In the genomic region with DNA sequence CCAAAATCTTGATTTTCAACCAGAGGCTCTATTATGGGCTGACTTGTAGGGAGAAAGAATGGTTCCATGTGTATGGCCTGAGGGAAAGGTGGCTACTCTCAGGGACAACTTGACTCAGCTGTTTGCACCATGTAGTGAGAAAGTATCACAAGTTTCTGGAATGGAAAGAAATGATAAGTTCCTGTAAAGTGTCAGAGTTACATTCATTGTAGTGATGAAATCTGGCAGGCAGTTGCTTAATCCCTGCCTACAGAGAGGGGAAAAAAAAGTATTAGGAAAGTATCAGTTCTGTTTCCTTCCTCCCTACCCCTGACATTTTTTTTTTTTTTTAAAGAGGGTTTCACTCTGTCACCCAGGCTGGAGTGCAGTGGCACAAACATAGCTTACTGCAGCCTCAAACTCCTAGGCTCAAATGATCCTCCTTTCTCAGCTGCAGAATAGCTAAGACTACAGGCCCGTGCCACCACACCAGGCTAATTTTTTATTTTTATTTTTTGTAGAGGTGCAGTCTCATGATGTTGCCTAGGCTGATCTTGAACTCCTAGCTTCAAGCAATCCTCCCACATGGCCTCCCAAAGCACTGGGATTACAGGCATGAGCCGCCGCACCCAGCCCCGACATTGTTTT, we compare ENCODE assay signal across 13 cellular contexts. TPM values are rescaled to one million over a fixed set of nuclear protein-coding genes. Genes with fewer than 3 reads are reported as not detected.
DNase-seq lines count a peak whose midpoint lies in the region; ATAC-seq and TF ChIP-seq lines count a peak whose summit lies in the region.
"Had no signal": no experiment of that assay in that cellular context is flagged by ENCODE, and none has a peak within 500 bp of the region (broad histone marks: within the 10 kb centered on the region; RNA-seq: fewer than 3 reads in every experiment).

No MANE protein-coding gene starts in this region.

- H3K27me3 ChIP-seq in Karpas-422 (ENCODE audit: low read length) (no peaks in the 10 kb centered on the region), liver (ENCODE audit: control insufficient read depth in 4 of 4, insufficient read depth in 4 of 4, low read length in 3 of 4) (no peaks in the 10 kb centered on the region)
- H3K27me3 ChIP-seq: esophagus muscularis mucosa, tibial artery had no signal

- peaks cover 58% of the 10 kb centered on the region for H3K4me1 Mint-ChIP-seq in activated naive CD8-positive, alpha-beta T cell treated with anti-CD3 and anti-CD28 coated beads for 36 hours

- no peaks in the 10 kb centered on the region for H3K9me3 Mint-ChIP-seq in activated naive CD8-positive, alpha-beta T cell treated with anti-CD3 and anti-CD28 coated beads for 36 hours
- H3K9me3 Mint-ChIP-seq: memory B cell; T-helper 1 cell treated with Interleukin-12 subunit alpha and Interleukin-12 subunit beta and Interleukin-4 antibody, amounts not matched to agents 30 μg/mL and 1 μg/mL, for 36 hours had no signal

- H4K20me1 ChIP-seq in Karpas-422 (ENCODE audit: insufficient read depth, low read depth, low read length), result no peaks in the 10 kb centered on the region
- no peaks in the 10 kb centered on the region for H4K20me1 ChIP-seq in OCI-LY7 (ENCODE audit: insufficient read depth, low read length)

- intact Hi-C loops in OCI-LY7 (cut with micrococcal nuclease; ENCODE audit: unreplicated experiment), result loop anchor here (10.0 kb wide), 1 partner anchor 565 kb away; the partner anchor contains the start of gene TAPT1

- peaks cover 26% of the 10 kb centered on the region for H3K4me1 ChIP-seq in Karpas-422 (ENCODE audit: low read length)
- H3K4me1 ChIP-seq in liver (ENCODE audit: control insufficient read depth in 4 of 4, insufficient read depth in 4 of 4, low read length in 3 of 4), result peaks cover 0 to 2% (median 0%) of the 10 kb centered on the region in 4 donors
- H3K4me1 ChIP-seq in OCI-LY7 (ENCODE audit: insufficient read depth, low read length, poor library complexity, severe bottlenecking), result peaks cover 21% of the 10 kb centered on the region

- peak in 1 of 2 donors; percentile 34 for TF ChIP-seq RAD21 in liver (IDR thresholded peaks at IDR 0.05)

- TF ChIP-seq CTCF in liver (IDR thresholded peaks at IDR 0.05; ENCODE audit: low read depth, low read length, missing input control) (no peak), OCI-LY7 (conservative IDR thresholded peaks at IDR 0.05; ENCODE audit: low read length) (no peak)

- ATAC-seq in HG03095 (IDR thresholded peaks at IDR 0.05; ENCODE audit: unreplicated experiment), result no peak

- H3K27ac ChIP-seq in Karpas-422 (ENCODE audit: low read length) (no peak overlapping the region), liver (ENCODE audit: low read depth in 1 of 2, low read length in 2 of 2) (peak overlapping the region; percentile 7 to 59), OCI-LY7 (ENCODE audit: low read depth, low read length, poor library complexity, severe bottlenecking) (no peak overlapping the region)
- H3K27ac ChIP-seq: esophagus muscularis mucosa, tibial artery had no signal

- H3K36me3 Mint-ChIP-seq in activated naive CD8-positive, alpha-beta T cell treated with anti-CD3 and anti-CD28 coated beads for 36 hours, result peaks cover 26% of the 10 kb centered on the region
- H3K36me3 Mint-ChIP-seq: memory B cell had no signal

- H3K79me2 ChIP-seq in Karpas-422 (ENCODE audit: low read length), result no peaks in the 10 kb centered on the region; the same call in 1 of the 2 replicates
- H3K79me2 ChIP-seq in OCI-LY7 (ENCODE audit: insufficient read depth, low read depth, low read length), result no peaks in the 10 kb centered on the region

- DNase-seq in AG08395 (ENCODE audit: low spot score) (peak; percentile 31), Karpas-422 (peak; percentile 36), OCI-LY7 (ENCODE audit: low spot score) (no peak), mucosa of gallbladder (ENCODE audit: low spot score) (no peak), NCI-H1417 treated with DMSO at 0.1 percent for 48 hours (lab: John Stamatoyannopoulos, UW) (no peak)
- peak; percentile 32 for DNase-seq in activated naive CD8-positive, alpha-beta T cell treated with anti-CD3 and anti-CD28 coated beads for 36 hours
- DNase-seq: NCI-H2171 treated with DMSO at 0.1 percent for 48 hours had no signal

- WGBS in liver, result 93% methylated on average over 4 of the region's 4 CpGs

- H3K4me2 ChIP-seq in Karpas-422 (ENCODE audit: low read depth, low read length, poor library complexity, severe bottlenecking) (no peak overlapping the region), OCI-LY7 (ENCODE audit: low read length) (no peak overlapping the region)

- H3K9me2 ChIP-seq in Karpas-422 (replicated peaks; ENCODE audit: insufficient read depth, low read length) (no peaks in the 10 kb centered on the region), OCI-LY7 (ENCODE audit: insufficient read depth, low read length) (no peaks in the 10 kb centered on the region)

- POLR2A ChIA-PET in OCI-LY7 (lab: Charles Lee), result interaction anchor here (0.7 to 1.9 kb wide), 5 partner anchors 9 to 148 kb away, joined by 3 to 5 read pairs (median 4); partner anchors contain the start of gene FAM200B

- H3K9ac ChIP-seq in Karpas-422 (ENCODE audit: low read length) (no peak overlapping the region), liver (ENCODE audit: low read depth in 1 of 2, low read length in 2 of 2) (no peak overlapping the region)

- H3K4me3 Mint-ChIP-seq in activated naive CD8-positive, alpha-beta T cell treated with anti-CD3 and anti-CD28 coated beads for 36 hours, result peak overlapping the region; percentile 10
- H3K4me3 Mint-ChIP-seq: memory B cell; T-helper 1 cell treated with Interleukin-12 subunit alpha and Interleukin-12 subunit beta and Interleukin-4 antibody, amounts not matched to agents 30 μg/mL and 1 μg/mL, for 36 hours had no signal

- CTCF ChIA-PET in OCI-LY7 (lab: Charles Lee; ENCODE audit: unreplicated experiment), result interaction anchor here (0.6 kb wide), 1 partner anchor 200 kb away, joined by 6 read pairs; no protein-coding TSS in a partner anchor

- H2AFZ ChIP-seq in Karpas-422 (ENCODE audit: low read length) (no peak overlapping the region), OCI-LY7 (ENCODE audit: low read length) (no peak overlapping the region)

- no TSS peak for BruUV-seq in OCI-LY7 (replicated peaks; lab: Mats Ljungman, UMichigan)

- no peaks in the 10 kb centered on the region for H3K27me3 Mint-ChIP-seq in activated naive CD8-positive, alpha-beta T cell treated with anti-CD3 and anti-CD28 coated beads for 36 hours
- H3K27me3 Mint-ChIP-seq: memory B cell had no signal

- no peaks in the 10 kb centered on the region for H3K9me3 ChIP-seq in Karpas-422 (ENCODE audit: low read length)
- H3K9me3 ChIP-seq in liver (ENCODE audit: control insufficient read depth in 4 of 4, low read length in 3 of 4), result no peaks in the 10 kb centered on the region
- H3K9me3 ChIP-seq in OCI-LY7 (ENCODE audit: low read length), result no peaks in the 10 kb centered on the region
- H3K9me3 ChIP-seq: esophagus muscularis mucosa, tibial artery had no signal

- H3K4me3 ChIP-seq in Karpas-422 (ENCODE audit: low read length), result no peak overlapping the region
- no peak overlapping the region for H3K4me3 ChIP-seq in liver (ENCODE audit: low read depth in 1 of 3, low read length in 3 of 3)
- H3K4me3 ChIP-seq in OCI-LY7 (ENCODE audit: low read depth, low read length, poor library complexity, severe bottlenecking), result no peak overlapping the region
- H3K4me3 ChIP-seq: esophagus muscularis mucosa, tibial artery had no signal

- H3K36me3 ChIP-seq in Karpas-422 (ENCODE audit: insufficient read depth, low read length), result no peaks in the 10 kb centered on the region
- H3K36me3 ChIP-seq in liver (ENCODE audit: control insufficient read depth in 4 of 4, insufficient read depth in 3 of 4, low read depth in 1 of 4, low read length in 3 of 4), result no peaks in the 10 kb centered on the region
- peaks cover 14% of the 10 kb centered on the region; the same call in 1 of the 2 replicates for H3K36me3 ChIP-seq in OCI-LY7 (ENCODE audit: insufficient read depth, low read length)
- H3K36me3 ChIP-seq: esophagus muscularis mucosa, tibial artery had no signal

- peak overlapping the region; percentile 88 for H3K27ac Mint-ChIP-seq in activated naive CD8-positive, alpha-beta T cell treated with anti-CD3 and anti-CD28 coated beads for 36 hours
- H3K27ac Mint-ChIP-seq: memory B cell; T-helper 1 cell treated with Interleukin-12 subunit alpha and Interleukin-12 subunit beta and Interleukin-4 antibody, amounts not matched to agents 30 μg/mL and 1 μg/mL, for 36 hours had no signal

TF ChIP-seq in liver, 16 proteins besides CTCF, POLR2A, EP300 and RAD21 (continues in another document):
- TF ChIP-seq NR2F2 (IDR thresholded peaks at IDR 0.05) (no peak), HNF4A (conservative IDR thresholded peaks at IDR 0.05) (peak; percentile 33 to 60), YY1 (IDR thresholded peaks at IDR 0.05) (peak; percentile 74), EGR1 (IDR thresholded peaks at IDR 0.05; ENCODE audit: low read depth in 2 of 2) (peak in 1 of 2 donors; percentile 77), TAF1 (conservative IDR thresholded peaks at IDR 0.05) (no peak), JUND (IDR thresholded peaks at IDR 0.05) (peak; percentile 50 to 53), SP1 (IDR thresholded peaks at IDR 0.05) (peak; percentile 59), FOXA2 (IDR thresholded peaks at IDR 0.05) (no peak), GABPA (IDR thresholded peaks at IDR 0.05 in 1 of 2, conservative IDR thresholded peaks at IDR 0.05 in 1 of 2) (peak in 1 of 2 donors; percentile 43)

RNA-seq across cellular contexts. Expression of gene FBXL5, which starts 4.7 kb away (rescaled TPM):
- total RNA-seq in Karpas-422 (2014; rRNA removed; shearing (Covaris generic); ENCODE audit: low replicate concordance), result 35.6 and 78.2 TPM in 2 replicates
- total RNA-seq in activated naive CD8-positive, alpha-beta T cell treated with anti-CD3 and anti-CD28 coated beads for 36 hours, result 10 to 100 TPM; 30.3 to 31.0 TPM
- total RNA-seq in liver (10 to 100 TPM; 42.6 to 79.7 TPM), OCI-LY7 (2022) (43.5 and 50.5 TPM in 2 replicates), mucosa of gallbladder (93.5 TPM)
- polyA plus RNA-seq in liver, result 10 to 100 TPM; 24.5 to 26.4 TPM
- 73.9 and 102 TPM in 2 replicates for total RNA-seq in OCI-LY7 (2014; rRNA removed; shearing (Covaris generic))

RNA-seq across cellular contexts. Expression of gene FAM200B, which starts 21.7 kb away (rescaled TPM):
- 15.1 and 18.3 TPM in 2 replicates for total RNA-seq in Karpas-422 (2014; rRNA removed; shearing (Covaris generic); ENCODE audit: low replicate concordance)
- 10 to 100 TPM; 13.1 to 15.0 TPM for total RNA-seq in activated naive CD8-positive, alpha-beta T cell treated with anti-CD3 and anti-CD28 coated beads for 36 hours
- 10 to 100 TPM; 11.8 to 17.0 TPM for total RNA-seq in liver
- polyA plus RNA-seq in liver, result 10 to 100 TPM; 16.8 to 45.7 TPM
- 11.0 and 11.5 TPM in 2 replicates for total RNA-seq in OCI-LY7 (2014; rRNA removed; shearing (Covaris generic))
- 25.0 and 31.7 TPM in 2 replicates for total RNA-seq in OCI-LY7 (2022)
- total RNA-seq in mucosa of gallbladder, result 33.9 TPM

RNA-seq across cellular contexts. Expression of gene BST1, which starts 43.0 kb away (rescaled TPM):
- not detected in 2 replicates for total RNA-seq in Karpas-422 (2014; rRNA removed; shearing (Covaris generic); ENCODE audit: low replicate concordance)
- under 1 TPM; 0.38 to 0.54 TPM for total RNA-seq in activated naive CD8-positive, alpha-beta T cell treated with anti-CD3 and anti-CD28 coated beads for 36 hours
- total RNA-seq in liver (10 to 100 TPM in 1 of 2 donors, 1 to 10 TPM in 1; 7.7 to 12.1 TPM), OCI-LY7 (2022) (0.21 TPM in 1 of 2 replicates, not detected in the other), mucosa of gallbladder (12.7 TPM)
- 10 to 100 TPM in 1 of 2 donors, 1 to 10 TPM in 1; 3.7 to 13.2 TPM for polyA plus RNA-seq in liver
- 0.50 and 0.67 TPM in 2 replicates for total RNA-seq in OCI-LY7 (2014; rRNA removed; shearing (Covaris generic))

Comparison
In these comparisons a context has a peak if more than half of its experiments do, and no peak if none do; other contexts are left out.
1. DNase-seq: peak in AG08395 (single experiment), Karpas-422 (single experiment) and activated naive CD8-positive, alpha-beta T cell treated with anti-CD3 and anti-CD28 coated beads for 36 hours (single experiment); none in OCI-LY7 (single experiment), mucosa of gallbladder (single experiment) and NCI-H1417 treated with DMSO at 0.1 percent for 48 hours (single experiment).
2. H3K27ac ChIP-seq: peak in liver (2 of 2); none in Karpas-422 (single experiment) and OCI-LY7 (single experiment).